ENCODE assay signal across 11 cellular contexts in the genomic region with DNA sequence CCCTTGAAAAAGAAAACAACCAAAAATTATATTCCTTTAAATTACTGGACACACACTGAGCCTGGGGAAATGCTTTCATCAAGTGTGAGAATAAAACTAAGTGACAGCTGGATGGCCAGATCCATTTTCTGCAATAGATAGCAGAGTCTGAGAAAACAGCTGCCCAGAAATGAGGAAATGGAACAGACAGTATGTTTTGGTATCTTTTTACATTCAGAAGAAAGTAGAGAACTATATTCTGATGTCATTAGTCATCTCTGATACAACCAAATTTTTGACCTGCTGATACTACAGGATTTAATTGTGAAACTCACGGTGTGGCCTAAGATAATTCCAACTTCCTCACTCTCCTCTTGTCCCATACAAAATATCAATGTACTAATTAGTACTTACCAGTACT.
DNase-seq lines count a peak whose midpoint lies in the region; ATAC-seq and TF ChIP-seq lines count a peak whose summit lies in the region.
"Had no signal": no experiment of that assay in that cellular context is flagged by ENCODE, and none has a peak within 500 bp of the region (broad histone marks: within the 10 kb centered on the region; RNA-seq: fewer than 3 reads in every experiment).

No MANE protein-coding gene starts in this region.

- intact Hi-C loops in sigmoid colon (cut with DNase I): no loop called here
- intact Hi-C loops in natural killer cell (cut with micrococcal nuclease): no loop called here

- 59 to 85% methylated on average over 1 of the region's 1 CpG for WGBS in sigmoid colon, 2 donors

- H3K4me1 Mint-ChIP-seq in natural killer cell: no peaks in the 10 kb centered on the region
- H3K4me1 Mint-ChIP-seq: activated T-helper 17 cell treated with anti-CD3 and anti-CD28 coated beads, Interleukin-2, amount 50 U/mL, for 72 hours had no signal

- DNase-seq in OCI-M1 (lab: John Stamatoyannopoulos, UW): peak; percentile 73
- DNase-seq in myocyte (ENCODE audit: low read depth): peak; percentile 78
- DNase-seq in sigmoid colon: no peak
- DNase-seq in SW480 (ENCODE audit: low spot score): no peak
- no peak for DNase-seq in NCI-H146 treated with DMSO at 0.1 percent for 48 hours (lab: John Stamatoyannopoulos, UW; ENCODE audit: unreplicated experiment)
- DNase-seq in natural killer cell: no peak

- TF ChIP-seq EP300 in sigmoid colon (IDR thresholded peaks at IDR 0.05): no peak

- no peaks in the 10 kb centered on the region for H3K36me3 Mint-ChIP-seq in natural killer cell
- H3K36me3 Mint-ChIP-seq: IgD-negative memory B cell had no signal

- TF ChIP-seq CTCF in sigmoid colon (IDR thresholded peaks at IDR 0.05) (no peak), natural killer cell (IDR thresholded peaks at IDR 0.05) (no peak)

- H3K4me3 Mint-ChIP-seq in natural killer cell: no peak overlapping the region
- H3K4me3 Mint-ChIP-seq: activated T-helper 17 cell treated with anti-CD3 and anti-CD28 coated beads, Interleukin-2, amount 50 U/mL, for 72 hours; IgD-negative memory B cell had no signal

- H3K36me3 ChIP-seq in sigmoid colon: no peaks in the 10 kb centered on the region

- no peaks in the 10 kb centered on the region for H3K9me3 Mint-ChIP-seq in natural killer cell
- H3K9me3 Mint-ChIP-seq: activated T-helper 17 cell treated with anti-CD3 and anti-CD28 coated beads, Interleukin-2, amount 50 U/mL, for 72 hours; IgD-negative memory B cell had no signal

- H3K27ac Mint-ChIP-seq in natural killer cell: no peak overlapping the region
- H3K27ac Mint-ChIP-seq: activated T-helper 17 cell treated with anti-CD3 and anti-CD28 coated beads, Interleukin-2, amount 50 U/mL, for 72 hours; IgD-negative memory B cell had no signal

- H3K9me3 ChIP-seq in sigmoid colon: no peaks in the 10 kb centered on the region

- H3K4me3 ChIP-seq in sigmoid colon: no peak overlapping the region

- ATAC-seq in GM18909 (IDR thresholded peaks at IDR 0.05; ENCODE audit: poor library complexity, unreplicated experiment) (peak; percentile 71), HG02840 (IDR thresholded peaks at IDR 0.05; ENCODE audit: low FRiP score, unreplicated experiment) (peak; percentile 54), natural killer cell (no peak)
- ATAC-seq: activated T-helper 17 cell treated with anti-CD3 and anti-CD28 coated beads, Interleukin-2, amount 50 U/mL, for 72 hours had no signal

- no peak for TF ChIP-seq POLR2A in sigmoid colon (IDR thresholded peaks at IDR 0.05)

- peaks cover 0 to 8% of the 10 kb centered on the region in 2 donors for H3K27me3 Mint-ChIP-seq in natural killer cell (ENCODE audit: low read depth in 2 of 2)
- H3K27me3 Mint-ChIP-seq: IgD-negative memory B cell had no signal

- no peak overlapping the region for H3K27ac ChIP-seq in sigmoid colon
- H3K27ac ChIP-seq: parathyroid adenoma had no signal

- H3K27me3 ChIP-seq in sigmoid colon: no peaks in the 10 kb centered on the region

- H3K4me1 ChIP-seq in sigmoid colon: no peaks in the 10 kb centered on the region
- H3K4me1 ChIP-seq: parathyroid adenoma had no signal

Comparison
In these comparisons a context has a peak if more than half of its experiments do, and no peak if none do; other contexts are left out.
1. ATAC-seq: peak in GM18909 (single experiment) and HG02840 (single experiment); none in natural killer cell (0 of 3).
2. DNase-seq: peak in OCI-M1 (single experiment) and myocyte (single experiment); none in sigmoid colon (single experiment), SW480 (single experiment), NCI-H146 treated with DMSO at 0.1 percent for 48 hours (single experiment) and natural killer cell (single experiment).